In genomic region chr17:29169806-29170591, GRCh38 we compare ENCODE assay signal across 22 cellular contexts.
"Had no signal": no experiment of that assay in that cellular context is flagged by ENCODE, and none has a peak within 500 bp of the region (broad histone marks: within the 10 kb centered on the region; RNA-seq: fewer than 3 reads in every experiment).

No MANE protein-coding gene starts in this region.

- DNase-seq: activated CD4-positive, alpha-beta T cell treated with anti-CD3 and anti-CD28 coated beads, Interleukin-2, amount 10 ng/mL, durations not matched to agents 7 days and 5 days; activated CD4-positive, CD25-positive, alpha-beta regulatory T cell treated with anti-CD3 and anti-CD28 coated beads, Interleukin-2, amount 50 U/mL, for 72 hours; activated CD8-positive, alpha-beta T cell treated with anti-CD3 and anti-CD28 coated beads for 36 hours; activated naive CD8-positive, alpha-beta T cell treated with anti-CD3 and anti-CD28 coated beads, Interleukin-2, amount 50 U/mL, for 24 hours; activated T-cell treated with anti-CD3 and anti-CD28 coated beads, Interleukin-2, amount 50 U/mL, for 4 hours; colonic mucosa; effector memory CD4-positive, alpha-beta T cell; erythroblast; gastrocnemius medialis; left lung; pancreas; right cardiac atrium; stimulated activated CD4-positive, alpha-beta T cell treated with anti-CD3 and anti-CD28 coated beads, Interleukin-2, amount 100 ng/mL, for 48 hours; stimulated activated naive CD4-positive, alpha-beta T cell treated with Interleukin-2 at 50 U/mL for 16 hours; T-helper 2 cell had no signal

- H3K27me3 Mint-ChIP-seq: activated CD4-positive, alpha-beta T cell treated with anti-CD3 and anti-CD28 coated beads, Interleukin-2, amount 10 ng/mL, durations not matched to agents 7 days and 5 days; activated CD8-positive, alpha-beta T cell treated with anti-CD3 and anti-CD28 coated beads for 36 hours; activated naive CD4-positive, alpha-beta T cell treated with anti-CD3 and anti-CD28 coated beads, Interleukin-2, amount 50 U/mL, for 24 hours; activated naive CD8-positive, alpha-beta T cell treated with anti-CD3 and anti-CD28 coated beads, Interleukin-2, amount 50 U/mL, for 24 hours; central memory CD8-positive, alpha-beta T cell had no signal

- H3K4me1 ChIP-seq: breast epithelium, colonic mucosa had no signal

- H3K9me3 ChIP-seq: breast epithelium, colonic mucosa, gastrocnemius medialis, left lung, pancreas, tibial nerve had no signal

- H3K4me3 Mint-ChIP-seq: activated CD4-positive, alpha-beta T cell treated with anti-CD3 and anti-CD28 coated beads, Interleukin-2, amount 10 ng/mL, durations not matched to agents 7 days and 5 days; activated CD8-positive, alpha-beta T cell treated with anti-CD3 and anti-CD28 coated beads for 36 hours; activated naive CD4-positive, alpha-beta T cell treated with anti-CD3 and anti-CD28 coated beads, Interleukin-2, amount 50 U/mL, for 24 hours; activated naive CD8-positive, alpha-beta T cell treated with anti-CD3 and anti-CD28 coated beads, Interleukin-2, amount 50 U/mL, for 24 hours; activated T-cell treated with anti-CD3 and anti-CD28 coated beads, Interleukin-2, amount 50 U/mL, for 4 hours; central memory CD8-positive, alpha-beta T cell; nephron had no signal

- H3K27ac ChIP-seq: breast epithelium, colonic mucosa, gastrocnemius medialis, left lung, pancreas, tibial nerve had no signal

- ATAC-seq: activated CD8-positive, alpha-beta T cell treated with anti-CD3 and anti-CD28 coated beads for 36 hours; activated naive CD8-positive, alpha-beta T cell treated with anti-CD3 and anti-CD28 coated beads, Interleukin-2, amount 50 U/mL, for 24 hours; activated T-cell treated with anti-CD3 and anti-CD28 coated beads, Interleukin-2, amount 50 U/mL, for 4 hours; gastrocnemius medialis; left lung; right cardiac atrium had no signal

- H3K9me3 Mint-ChIP-seq: activated CD4-positive, alpha-beta T cell treated with anti-CD3 and anti-CD28 coated beads, Interleukin-2, amount 10 ng/mL, durations not matched to agents 7 days and 5 days; activated CD8-positive, alpha-beta T cell treated with anti-CD3 and anti-CD28 coated beads for 36 hours; activated naive CD4-positive, alpha-beta T cell treated with anti-CD3 and anti-CD28 coated beads, Interleukin-2, amount 50 U/mL, for 24 hours; activated naive CD8-positive, alpha-beta T cell treated with anti-CD3 and anti-CD28 coated beads, Interleukin-2, amount 50 U/mL, for 24 hours; activated T-cell treated with anti-CD3 and anti-CD28 coated beads, Interleukin-2, amount 50 U/mL, for 4 hours; activated T-helper 2 cell treated with anti-CD3 and anti-CD28 coated beads, Interferon-gamma antibody, Interleukin-2, Interleukin-4, amounts not matched to agents 10 μg/mL and 5 μg/mL and 100 μg/mL, durations not matched to agents 14 hours and 24 hours and 36 hours; central memory CD8-positive, alpha-beta T cell; nephron had no signal

- H3K4me1 Mint-ChIP-seq: activated CD4-positive, alpha-beta T cell treated with anti-CD3 and anti-CD28 coated beads, Interleukin-2, amount 10 ng/mL, durations not matched to agents 7 days and 5 days; activated naive CD4-positive, alpha-beta T cell treated with anti-CD3 and anti-CD28 coated beads, Interleukin-2, amount 50 U/mL, for 24 hours; activated naive CD8-positive, alpha-beta T cell treated with anti-CD3 and anti-CD28 coated beads, Interleukin-2, amount 50 U/mL, for 24 hours; central memory CD8-positive, alpha-beta T cell had no signal

- H3K27me3 ChIP-seq: breast epithelium, colonic mucosa, dorsolateral prefrontal cortex, gastrocnemius medialis, left lung, pancreas, tibial nerve had no signal

- H3K36me3 ChIP-seq: breast epithelium had no signal

- H3K4me3 ChIP-seq: breast epithelium, colonic mucosa, dorsolateral prefrontal cortex, gastrocnemius medialis, left lung, pancreas, tibial nerve had no signal

- H3K27ac Mint-ChIP-seq: activated CD4-positive, alpha-beta T cell treated with anti-CD3 and anti-CD28 coated beads, Interleukin-2, amount 10 ng/mL, durations not matched to agents 7 days and 5 days; activated CD8-positive, alpha-beta T cell treated with anti-CD3 and anti-CD28 coated beads for 36 hours; activated naive CD4-positive, alpha-beta T cell treated with anti-CD3 and anti-CD28 coated beads, Interleukin-2, amount 50 U/mL, for 24 hours; activated naive CD8-positive, alpha-beta T cell treated with anti-CD3 and anti-CD28 coated beads, Interleukin-2, amount 50 U/mL, for 24 hours; activated T-helper 2 cell treated with anti-CD3 and anti-CD28 coated beads, Interferon-gamma antibody, Interleukin-2, Interleukin-4, amounts not matched to agents 10 μg/mL and 5 μg/mL and 100 μg/mL, durations not matched to agents 14 hours and 24 hours and 36 hours; nephron had no signal
